ENCODE assay signal across 20 cellular contexts in the genomic region with DNA sequence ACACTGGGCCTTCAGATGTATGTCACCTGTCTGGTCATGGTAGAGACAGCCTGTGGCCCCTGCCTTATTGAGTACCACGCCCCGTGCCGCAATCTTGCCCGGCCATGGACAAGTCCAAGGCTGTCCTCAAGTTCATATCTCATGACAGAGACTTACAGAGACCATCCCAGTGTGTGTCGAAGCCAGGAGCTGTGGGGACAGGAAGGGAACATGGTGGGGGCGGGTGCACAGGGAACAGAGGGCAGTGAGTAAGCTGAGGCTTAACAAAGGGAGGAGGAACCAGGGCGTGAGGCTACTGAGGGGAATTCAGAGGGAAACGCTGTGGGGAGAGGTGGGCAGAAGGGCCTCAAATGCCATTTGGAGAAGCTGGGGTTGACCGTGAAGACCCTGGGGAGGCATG.
DNase-seq lines count a peak whose midpoint lies in the region; FAIRE-seq and TF ChIP-seq lines count a peak whose summit lies in the region.
"Had no signal": no experiment of that assay in that cellular context is flagged by ENCODE, and none has a peak within 500 bp of the region (broad histone marks: within the 10 kb centered on the region; RNA-seq: fewer than 3 reads in every experiment).

No MANE protein-coding gene starts in this region.

- H3K27ac ChIP-seq in left ventricle myocardium inferior (replicated peaks) (peak overlapping the region; percentile 46), right atrium auricular region (no peak overlapping the region)

- H3K4me1 Mint-ChIP-seq in neural crest cell = peaks cover 9% of the 10 kb centered on the region

- peak overlapping the region; percentile 2 for H3K27ac Mint-ChIP-seq in neural crest cell (ENCODE audit: unreplicated experiment)

- H3K4me1 ChIP-seq in left ventricle myocardium inferior = peaks cover 29% of the 10 kb centered on the region
- H3K4me1 ChIP-seq in right atrium auricular region = peaks cover 0 to 20% of the 10 kb centered on the region in 2 donors
- H3K4me1 ChIP-seq: Caco-2, HAP-1 had no signal

- no peak for TF ChIP-seq CTCF in left ventricle myocardium inferior (IDR thresholded peaks at IDR 0.05; ENCODE audit: borderline replicate concordance)
- no peak for TF ChIP-seq CTCF in right atrium auricular region (IDR thresholded peaks at IDR 0.05)
- no peak for TF ChIP-seq CTCF in neural crest cell (conservative IDR thresholded peaks at IDR 0.05)

- H3K4me3 Mint-ChIP-seq in neural crest cell = no peak overlapping the region
- H3K4me3 Mint-ChIP-seq: CD14-positive monocyte had no signal

- no peak overlapping the region for H3K4me3 ChIP-seq in left ventricle myocardium inferior
- H3K4me3 ChIP-seq in right atrium auricular region = no peak overlapping the region
- H3K4me3 ChIP-seq: A549, HAP-1 had no signal

- peaks cover 1% of the 10 kb centered on the region for H3K9me3 ChIP-seq in left ventricle myocardium inferior (replicated peaks)
- no peaks in the 10 kb centered on the region for H3K9me3 ChIP-seq in right atrium auricular region
- H3K9me3 ChIP-seq: A549, Caco-2, HAP-1 had no signal

- peaks cover 34% of the 10 kb centered on the region for H3K27me3 ChIP-seq in left ventricle myocardium inferior (ENCODE audit: low read depth)
- H3K27me3 ChIP-seq in right atrium auricular region = no peaks in the 10 kb centered on the region

- H3K36me3 Mint-ChIP-seq in neural crest cell (ENCODE audit: low read depth) = no peaks in the 10 kb centered on the region
- H3K36me3 Mint-ChIP-seq: CD14-positive monocyte had no signal

- no peak for FAIRE-seq in urothelium cell line (lab: Jason Lieb, UNC)
- FAIRE-seq: A549, G401.6, GM12891, GM19239, HTR-8/SVneo, RCC 7860 had no signal

- H3K36me3 ChIP-seq in left ventricle myocardium inferior = no peaks in the 10 kb centered on the region
- no peaks in the 10 kb centered on the region for H3K36me3 ChIP-seq in right atrium auricular region
- H3K36me3 ChIP-seq: HAP-1 had no signal

- H3K9me3 Mint-ChIP-seq in neural crest cell = no peaks in the 10 kb centered on the region
- H3K9me3 Mint-ChIP-seq: CD14-positive monocyte had no signal

- peaks cover 16% of the 10 kb centered on the region for H3K27me3 Mint-ChIP-seq in neural crest cell (ENCODE audit: low read depth)

- intact Hi-C loops in left ventricle myocardium inferior (cut with micrococcal nuclease) = no loop called here

- DNase-seq in left ventricle myocardium inferior (no peak), right atrium auricular region (ENCODE audit: low spot score) (no peak), dermis blood vessel endothelial cell (peak; percentile 57), neural crest cell (ENCODE audit: low read depth, low spot score) (no peak), urothelium cell line (ENCODE audit: low spot score) (peak; percentile 35), NCI-H1436 (lab: John Stamatoyannopoulos, UW) (no peak), amniotic stem cell (lab: John Stamatoyannopoulos, UW) (no peak), NCI-H748 (lab: John Stamatoyannopoulos, UW; ENCODE audit: unreplicated experiment) (no peak)
- DNase-seq: Caco-2, KBM-7, NCI-H146, NCI-H774 had no signal

Comparison
In these comparisons a context has a peak if more than half of its experiments do, and no peak if none do; other contexts are left out.
1. DNase-seq: peak in dermis blood vessel endothelial cell (single experiment) and urothelium cell line (single experiment); none in left ventricle myocardium inferior (single experiment), right atrium auricular region (single experiment), neural crest cell (single experiment), NCI-H1436 (single experiment), amniotic stem cell (single experiment) and NCI-H748 (single experiment).